Comparison of ENCODE assay signal across 28 cellular contexts in genomic region chr15:49868348-49868747, GRCh38.
"Had no signal": no experiment of that assay in that cellular context is flagged by ENCODE, and none has a peak within 500 bp of the region (broad histone marks: within the 10 kb centered on the region; RNA-seq: fewer than 3 reads in every experiment).

No MANE protein-coding gene starts in this region.

- H3K36me3 ChIP-seq: brain microvascular endothelial cell, esophagus squamous epithelium had no signal

- H3K27ac ChIP-seq: brain microvascular endothelial cell, coronary artery, dorsolateral prefrontal cortex, epithelial cell of prostate, esophagus squamous epithelium had no signal

- H3K27ac Mint-ChIP-seq: activated CD4-positive, alpha-beta memory T cell treated with anti-CD3 and anti-CD28 coated beads for 36 hours; activated CD4-positive, alpha-beta T cell treated with anti-CD3 and anti-CD28 coated beads for 36 hours; activated CD4-positive, alpha-beta T cell treated with anti-CD3 and anti-CD28 coated beads, Interleukin-2, amount 10 ng/mL, durations not matched to agents 24 days and 14 days; activated CD8-positive, alpha-beta memory T cell treated with anti-CD3 and anti-CD28 coated beads, Interleukin-2, amount 10 ng/mL, durations not matched to agents 7 days and 5 days; activated CD8-positive, alpha-beta T cell treated with anti-CD3 and anti-CD28 coated beads, Interleukin-2, amount 10 ng/mL, durations not matched to agents 7 days and 5 days; activated naive CD4-positive, alpha-beta T cell treated with anti-CD3 and anti-CD28 coated beads for 36 hours; activated naive CD4-positive, alpha-beta T cell treated with anti-CD3 and anti-CD28 coated beads, Interleukin-2, amount 50 U/mL, for 24 hours; activated naive CD8-positive, alpha-beta T cell treated with anti-CD3 and anti-CD28 coated beads for 36 hours; activated naive CD8-positive, alpha-beta T cell treated with anti-CD3 and anti-CD28 coated beads, Interleukin-2, amount 50 U/mL, for 24 hours; activated T-helper 1 cell treated with anti-CD3 and anti-CD28 coated beads, Interleukin-12 subunit alpha, Interleukin-12 subunit beta, Interleukin-2, Interleukin-4 antibody, amounts not matched to agents 30 ng/mL and 10 ng/mL and 1 ng/mL, durations not matched to agents 14 hours and 24 hours and 36 hours; activated T-helper 2 cell treated with anti-CD3 and anti-CD28 coated beads, Interferon-gamma antibody, Interleukin-2, Interleukin-4, amounts not matched to agents 10 μg/mL and 5 μg/mL and 100 μg/mL, durations not matched to agents 14 hours and 24 hours and 36 hours; dendritic cell treated with granulocyte-macrophage colony-stimulating factor and Interleukin-4, amounts not matched to agents 40 ng/mL and 50 ng/mL, for 4 days had no signal

- H3K27me3 Mint-ChIP-seq: activated CD4-positive, alpha-beta T cell treated with anti-CD3 and anti-CD28 coated beads, Interleukin-2, amount 10 ng/mL, durations not matched to agents 24 days and 14 days; activated CD8-positive, alpha-beta memory T cell treated with anti-CD3 and anti-CD28 coated beads, Interleukin-2, amount 10 ng/mL, durations not matched to agents 7 days and 5 days; dendritic cell treated with granulocyte-macrophage colony-stimulating factor and Interleukin-4, amounts not matched to agents 40 ng/mL and 50 ng/mL, for 4 days had no signal

- H3K36me3 Mint-ChIP-seq: activated CD4-positive, alpha-beta memory T cell treated with anti-CD3 and anti-CD28 coated beads for 36 hours; activated naive CD4-positive, alpha-beta T cell treated with anti-CD3 and anti-CD28 coated beads, Interleukin-2, amount 50 U/mL, for 24 hours; activated naive CD8-positive, alpha-beta T cell treated with anti-CD3 and anti-CD28 coated beads for 36 hours had no signal

- DNase-seq: activated CD4-positive, alpha-beta memory T cell treated with anti-CD3 and anti-CD28 coated beads for 36 hours; activated CD4-positive, alpha-beta T cell treated with anti-CD3 and anti-CD28 coated beads for 36 hours; activated CD4-positive, alpha-beta T cell treated with anti-CD3 and anti-CD28 coated beads, Interleukin-2, amount 10 ng/mL, durations not matched to agents 24 days and 14 days; activated CD4-positive, CD25-positive, alpha-beta regulatory T cell; activated CD4-positive, CD25-positive, alpha-beta regulatory T cell treated with anti-CD3 and anti-CD28 coated beads, Interleukin-2, amount 50 U/mL, for 72 hours; activated CD8-positive, alpha-beta memory T cell treated with anti-CD3 and anti-CD28 coated beads, Interleukin-2, amount 10 ng/mL, durations not matched to agents 7 days and 5 days; activated CD8-positive, alpha-beta memory T cell treated with anti-CD3 and anti-CD28 coated beads, Interleukin-2, amount 50 U/mL, for 4 hours; activated CD8-positive, alpha-beta T cell treated with anti-CD3 and anti-CD28 coated beads, Interleukin-2, amount 10 ng/mL, durations not matched to agents 7 days and 5 days; activated effector memory CD4-positive, alpha-beta T cell treated with anti-CD3 and anti-CD28 coated beads, Interleukin-2, amount 50 U/mL, for 16 hours; activated naive CD4-positive, alpha-beta T cell treated with anti-CD3 and anti-CD28 coated beads for 36 hours; activated naive CD8-positive, alpha-beta T cell treated with anti-CD3 and anti-CD28 coated beads for 36 hours; activated naive CD8-positive, alpha-beta T cell treated with anti-CD3 and anti-CD28 coated beads, Interleukin-2, amount 50 U/mL, for 24 hours; activated T-cell treated with anti-CD3 and anti-CD28 coated beads, Interleukin-2, amount 50 U/mL, for 1 hour; activated T-cell treated with anti-CD3 and anti-CD28 coated beads, Interleukin-2, amount 50 U/mL, for 48 hours; brain microvascular endothelial cell; dorsolateral prefrontal cortex; effector memory CD4-positive, alpha-beta T cell; esophagus squamous epithelium; foreskin fibroblast; head of caudate nucleus; T-helper 2 cell had no signal

- H3K27me3 ChIP-seq: brain microvascular endothelial cell, dorsolateral prefrontal cortex, esophagus squamous epithelium had no signal

- H3K9me3 ChIP-seq: esophagus squamous epithelium had no signal

- H3K4me1 Mint-ChIP-seq: activated CD4-positive, alpha-beta T cell treated with anti-CD3 and anti-CD28 coated beads for 36 hours; activated CD4-positive, alpha-beta T cell treated with anti-CD3 and anti-CD28 coated beads, Interleukin-2, amount 10 ng/mL, durations not matched to agents 24 days and 14 days; activated CD8-positive, alpha-beta memory T cell treated with anti-CD3 and anti-CD28 coated beads, Interleukin-2, amount 10 ng/mL, durations not matched to agents 7 days and 5 days; activated naive CD4-positive, alpha-beta T cell treated with anti-CD3 and anti-CD28 coated beads, Interleukin-2, amount 50 U/mL, for 24 hours; activated naive CD8-positive, alpha-beta T cell treated with anti-CD3 and anti-CD28 coated beads for 36 hours; activated naive CD8-positive, alpha-beta T cell treated with anti-CD3 and anti-CD28 coated beads, Interleukin-2, amount 50 U/mL, for 24 hours; central memory CD8-positive, alpha-beta T cell had no signal

- H3K9me3 Mint-ChIP-seq: activated CD4-positive, alpha-beta memory T cell treated with anti-CD3 and anti-CD28 coated beads for 36 hours; activated CD4-positive, alpha-beta T cell treated with anti-CD3 and anti-CD28 coated beads, Interleukin-2, amount 10 ng/mL, durations not matched to agents 24 days and 14 days; activated naive CD4-positive, alpha-beta T cell treated with anti-CD3 and anti-CD28 coated beads for 36 hours; activated naive CD8-positive, alpha-beta T cell treated with anti-CD3 and anti-CD28 coated beads for 36 hours; activated naive CD8-positive, alpha-beta T cell treated with anti-CD3 and anti-CD28 coated beads, Interleukin-2, amount 50 U/mL, for 24 hours; activated T-helper 1 cell treated with anti-CD3 and anti-CD28 coated beads, Interleukin-12 subunit alpha, Interleukin-12 subunit beta, Interleukin-2, Interleukin-4 antibody, amounts not matched to agents 30 ng/mL and 10 ng/mL and 1 ng/mL, durations not matched to agents 14 hours and 24 hours and 36 hours; activated T-helper 2 cell treated with anti-CD3 and anti-CD28 coated beads, Interferon-gamma antibody, Interleukin-2, Interleukin-4, amounts not matched to agents 10 μg/mL and 5 μg/mL and 100 μg/mL, durations not matched to agents 14 hours and 24 hours and 36 hours; central memory CD8-positive, alpha-beta T cell; dendritic cell treated with granulocyte-macrophage colony-stimulating factor and Interleukin-4, amounts not matched to agents 40 ng/mL and 50 ng/mL, for 4 days had no signal

- ATAC-seq: activated CD4-positive, alpha-beta T cell treated with anti-CD3 and anti-CD28 coated beads for 36 hours; activated CD8-positive, alpha-beta memory T cell treated with anti-CD3 and anti-CD28 coated beads, Interleukin-2, amount 10 ng/mL, durations not matched to agents 7 days and 5 days; activated CD8-positive, alpha-beta T cell treated with anti-CD3 and anti-CD28 coated beads, Interleukin-2, amount 10 ng/mL, durations not matched to agents 7 days and 5 days; activated naive CD8-positive, alpha-beta T cell treated with anti-CD3 and anti-CD28 coated beads, Interleukin-2, amount 50 U/mL, for 24 hours had no signal

- H3K4me3 ChIP-seq: coronary artery, dorsolateral prefrontal cortex, esophagus squamous epithelium had no signal

- H3K4me3 Mint-ChIP-seq: activated CD4-positive, alpha-beta memory T cell treated with anti-CD3 and anti-CD28 coated beads for 36 hours; activated CD4-positive, alpha-beta T cell treated with anti-CD3 and anti-CD28 coated beads for 36 hours; activated CD4-positive, alpha-beta T cell treated with anti-CD3 and anti-CD28 coated beads, Interleukin-2, amount 10 ng/mL, durations not matched to agents 24 days and 14 days; activated CD8-positive, alpha-beta memory T cell treated with anti-CD3 and anti-CD28 coated beads, Interleukin-2, amount 10 ng/mL, durations not matched to agents 7 days and 5 days; activated CD8-positive, alpha-beta T cell treated with anti-CD3 and anti-CD28 coated beads, Interleukin-2, amount 10 ng/mL, durations not matched to agents 7 days and 5 days; activated naive CD4-positive, alpha-beta T cell treated with anti-CD3 and anti-CD28 coated beads for 36 hours; activated naive CD4-positive, alpha-beta T cell treated with anti-CD3 and anti-CD28 coated beads, Interleukin-2, amount 50 U/mL, for 24 hours; activated naive CD8-positive, alpha-beta T cell treated with anti-CD3 and anti-CD28 coated beads for 36 hours; activated naive CD8-positive, alpha-beta T cell treated with anti-CD3 and anti-CD28 coated beads, Interleukin-2, amount 50 U/mL, for 24 hours; activated T-helper 1 cell treated with anti-CD3 and anti-CD28 coated beads, Interleukin-12 subunit alpha, Interleukin-12 subunit beta, Interleukin-2, Interleukin-4 antibody, amounts not matched to agents 30 ng/mL and 10 ng/mL and 1 ng/mL, durations not matched to agents 14 hours and 24 hours and 36 hours; central memory CD8-positive, alpha-beta T cell; dendritic cell treated with granulocyte-macrophage colony-stimulating factor and Interleukin-4, amounts not matched to agents 40 ng/mL and 50 ng/mL, for 4 days had no signal
